In the genomic region with DNA sequence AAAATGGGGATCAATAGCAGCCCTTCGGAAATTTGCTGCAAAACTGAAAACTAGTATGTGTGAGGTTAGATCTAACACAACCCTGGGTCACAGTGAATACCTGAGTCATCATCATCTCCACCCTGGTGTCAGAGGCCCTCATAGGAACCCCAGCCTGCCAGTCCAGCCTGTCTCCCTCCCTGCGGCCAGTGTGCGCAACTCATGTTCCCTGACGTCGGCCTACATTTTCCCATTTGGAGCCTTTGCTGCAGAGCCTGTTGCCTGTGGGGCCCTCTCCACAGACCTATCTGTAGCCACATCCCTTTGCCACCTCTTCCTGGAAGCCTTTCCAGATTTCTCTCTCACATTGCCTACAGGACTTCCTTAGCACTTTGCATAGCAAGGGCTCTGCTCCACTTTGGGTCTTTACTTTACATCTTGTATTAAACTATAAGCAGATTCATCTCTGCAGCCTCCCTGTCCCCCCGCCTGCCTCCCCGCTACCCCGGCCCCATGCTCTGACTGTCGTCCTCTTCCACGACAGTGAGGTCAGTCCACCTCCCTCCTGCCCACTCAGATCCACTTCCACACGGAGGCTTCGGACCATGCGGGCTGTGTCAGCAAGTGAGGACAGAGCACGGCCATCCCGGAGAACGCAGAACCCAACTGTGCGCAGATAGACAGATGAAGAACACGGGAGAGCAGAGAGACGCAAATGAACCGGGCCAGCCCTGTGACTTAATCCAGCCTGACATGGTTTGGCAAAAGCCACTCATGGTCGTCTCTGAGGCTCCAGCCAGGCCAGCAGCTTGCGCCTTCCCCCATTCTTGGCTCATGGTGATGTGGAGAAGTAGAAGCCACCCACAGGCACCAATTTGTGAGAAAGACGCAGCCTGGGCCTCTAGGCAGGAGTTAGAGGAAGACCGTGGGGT, we compare ENCODE assay signal across 22 cellular contexts. TPM values are rescaled to one million over a fixed set of nuclear protein-coding genes. Genes with fewer than 3 reads are reported as not detected.
A peak's percentile ranks its signal among the peaks of the same experiment; 100 is the strongest.
DNase-seq lines count a peak whose midpoint lies in the region; ATAC-seq and TF ChIP-seq lines count a peak whose summit lies in the region.
"Had no signal": no experiment of that assay in that cellular context is flagged by ENCODE, and none has a peak within 500 bp of the region (broad histone marks: within the 10 kb centered on the region; RNA-seq: fewer than 3 reads in every experiment).

No MANE protein-coding gene starts in this region.

- no peak overlapping the region for H3K4me3 Mint-ChIP-seq in neural crest cell
- H3K4me3 Mint-ChIP-seq: activated B cell treated with CpG ODN at 0.5 μM for 24 hours; activated CD4-positive, alpha-beta memory T cell treated with anti-CD3 and anti-CD28 coated beads, Interleukin-2, amount 10 ng/mL, durations not matched to agents 7 days and 5 days; activated T-cell treated with anti-CD3 and anti-CD28 coated beads, Interleukin-2, amount 50 U/mL, for 24 hours had no signal

- intact Hi-C loops in cardiac septum (cut with DNase I): no loop called here
- intact Hi-C loops in esophagus squamous epithelium (cut with DNase I): no loop called here
- intact Hi-C loops in transverse colon (cut with DNase I; ENCODE audit: low total_unique reads): no loop called here

- TF ChIP-seq POLR2A in esophagus squamous epithelium (IDR thresholded peaks at IDR 0.05): no peak
- TF ChIP-seq POLR2A in transverse colon (IDR thresholded peaks at IDR 0.05): no peak

- no peaks in the 10 kb centered on the region for H3K27me3 ChIP-seq in NT2/D1 (ENCODE audit: insufficient read depth, insufficient read length)
- peaks cover 0 to 58% (median 0%) of the 10 kb centered on the region in 4 donors for H3K27me3 ChIP-seq in esophagus squamous epithelium
- H3K27me3 ChIP-seq in transverse colon: peaks cover 25% of the 10 kb centered on the region
- H3K27me3 ChIP-seq: colonic mucosa, pancreas, thyroid gland had no signal

- no peaks in the 10 kb centered on the region for H3K9me3 Mint-ChIP-seq in neural crest cell
- H3K9me3 Mint-ChIP-seq: activated B cell treated with CpG ODN at 0.5 μM for 24 hours; activated CD4-positive, alpha-beta memory T cell treated with anti-CD3 and anti-CD28 coated beads, Interleukin-2, amount 10 ng/mL, durations not matched to agents 7 days and 5 days; activated naive CD4-positive, alpha-beta T cell treated with anti-CD3 and anti-CD28 coated beads, Interleukin-2, amount 50 U/mL, for 72 hours; activated T-cell treated with anti-CD3 and anti-CD28 coated beads, Interleukin-2, amount 50 U/mL, for 24 hours had no signal

- H3K4me3 ChIP-seq in NT2/D1 (ENCODE audit: insufficient read length, low read depth) (no peak overlapping the region), esophagus squamous epithelium (no peak overlapping the region), transverse colon (no peak overlapping the region)
- H3K4me3 ChIP-seq: colonic mucosa, pancreas, thyroid gland had no signal

- TF ChIP-seq EP300 in transverse colon (IDR thresholded peaks at IDR 0.05; ENCODE audit: low read depth): no peak

- H3K27me3 Mint-ChIP-seq in neural crest cell (ENCODE audit: low read depth): peaks cover 3% of the 10 kb centered on the region

- H3K4me1 Mint-ChIP-seq in neural crest cell: peaks cover 9% of the 10 kb centered on the region

- H3K36me3 ChIP-seq in NT2/D1 (ENCODE audit: insufficient read depth, insufficient read length, low read length) (no peaks in the 10 kb centered on the region), esophagus squamous epithelium (no peaks in the 10 kb centered on the region), transverse colon (no peaks in the 10 kb centered on the region)
- H3K36me3 ChIP-seq: colonic mucosa, pancreas, thyroid gland had no signal

- H3K9me3 ChIP-seq in NT2/D1 (ENCODE audit: insufficient read depth, low read length) (no peaks in the 10 kb centered on the region), esophagus squamous epithelium (no peaks in the 10 kb centered on the region), transverse colon (no peaks in the 10 kb centered on the region)
- H3K9me3 ChIP-seq: colonic mucosa, pancreas, thyroid gland had no signal

- DNase-seq in D341Med (ENCODE audit: low spot score) (peak; percentile 38), NT2/D1 (ENCODE audit: low read depth, low spot score) (no peak), cardiac septum (ENCODE audit: low spot score) (peak; percentile 74), neural crest cell (ENCODE audit: low read depth, low spot score) (no peak), esophagus squamous epithelium (lab: John Stamatoyannopoulos, UW) (no peak), transverse colon (no peak)
- DNase-seq: activated B cell treated with CpG ODN at 0.5 μM for 24 hours; activated CD4-positive, alpha-beta memory T cell treated with anti-CD3 and anti-CD28 coated beads, Interleukin-2, amount 10 ng/mL, durations not matched to agents 7 days and 5 days; activated T-cell treated with anti-CD3 and anti-CD28 coated beads, Interleukin-2, amount 50 U/mL, for 24 hours; colonic mucosa; mammary epithelial cell; NCI-H1092 treated with DMSO at 0.1 percent for 48 hours; NCI-H2081 treated with DMSO at 0.1 percent for 48 hours; pancreas; stimulated activated naive CD4-positive, alpha-beta T cell; T-helper 9 cell; thyroid gland had no signal

- H3K27ac ChIP-seq in esophagus squamous epithelium: no peak overlapping the region
- no peak overlapping the region for H3K27ac ChIP-seq in transverse colon
- H3K27ac ChIP-seq: colonic mucosa, pancreas, thyroid gland had no signal

- peak overlapping the region; percentile 8 for H3K27ac Mint-ChIP-seq in neural crest cell (ENCODE audit: unreplicated experiment)
- H3K27ac Mint-ChIP-seq: activated B cell treated with CpG ODN at 0.5 μM for 24 hours; activated CD4-positive, alpha-beta memory T cell treated with anti-CD3 and anti-CD28 coated beads, Interleukin-2, amount 10 ng/mL, durations not matched to agents 7 days and 5 days; activated naive CD4-positive, alpha-beta T cell treated with anti-CD3 and anti-CD28 coated beads, Interleukin-2, amount 50 U/mL, for 72 hours; activated T-cell treated with anti-CD3 and anti-CD28 coated beads, Interleukin-2, amount 50 U/mL, for 24 hours had no signal

- no peak for TF ChIP-seq CTCF in neural crest cell (conservative IDR thresholded peaks at IDR 0.05)
- no peak for TF ChIP-seq CTCF in esophagus squamous epithelium (IDR thresholded peaks at IDR 0.05)
- no peak for TF ChIP-seq CTCF in transverse colon (IDR thresholded peaks at IDR 0.05)

- peaks cover 13% of the 10 kb centered on the region for H3K4me1 ChIP-seq in NT2/D1 (ENCODE audit: insufficient read depth, insufficient read length)
- peaks cover 0 to 20% (median 6%) of the 10 kb centered on the region in 3 donors for H3K4me1 ChIP-seq in esophagus squamous epithelium
- H3K4me1 ChIP-seq in transverse colon: no peaks in the 10 kb centered on the region
- H3K4me1 ChIP-seq: colonic mucosa, pancreas had no signal

- no peaks in the 10 kb centered on the region for H3K36me3 Mint-ChIP-seq in neural crest cell (ENCODE audit: low read depth)
- H3K36me3 Mint-ChIP-seq: activated naive CD4-positive, alpha-beta T cell treated with anti-CD3 and anti-CD28 coated beads, Interleukin-2, amount 50 U/mL, for 72 hours had no signal

- WGBS in esophagus squamous epithelium, 2 donors: 71 to 79% methylated on average over 15 to 17 of the region's 24 CpGs
- WGBS in transverse colon (ENCODE audit: low coverage in 1 of 2), 2 donors: 80% methylated on average over 2 to 24 of the region's 24 CpGs

- in situ Hi-C loops in transverse colon (cut with MboI; ENCODE audit: low pct_ligation_motif_present in 1 of 4, low pct_unique_long_range_greater_than_20kb in 1 of 4, low sequenced_read_pairs in 3 of 4): no loop called here

- no peak for ATAC-seq in GM19324 (IDR thresholded peaks at IDR 0.05; ENCODE audit: low FRiP score, unreplicated experiment)
- no peak for ATAC-seq in GM18520 (IDR thresholded peaks at IDR 0.05; ENCODE audit: unreplicated experiment)
- ATAC-seq: activated naive CD4-positive, alpha-beta T cell treated with anti-CD3 and anti-CD28 coated beads, Interleukin-2, amount 50 U/mL, for 72 hours had no signal

- peak overlapping the region; percentile 27 for H3K9ac ChIP-seq in NT2/D1 (ENCODE audit: insufficient read length, low read depth)

RNA-seq across cellular contexts. Expression of a gene that starts 31.0 kb away (rescaled TPM):
- 9.9 TPM for total RNA-seq in cardiac septum
- total RNA-seq in neural crest cell: 322 and 334 TPM in 2 replicates
- total RNA-seq in esophagus squamous epithelium: 1 to 10 TPM; 1.6 to 9.6 (median 4.9) TPM
- 10 to 100 TPM in 2 of 4 donors, 1 to 10 TPM in 2; 3.3 to 19.8 (median 8.2) TPM for total RNA-seq in transverse colon
- total RNA-seq: activated naive CD4-positive, alpha-beta T cell treated with anti-CD3 and anti-CD28 coated beads, Interleukin-2, amount 50 U/mL, for 72 hours had no signal

RNA-seq across cellular contexts. Expression of a gene that starts 49.6 kb away (rescaled TPM):
- 4.4 TPM for total RNA-seq in cardiac septum
- total RNA-seq in neural crest cell: 0.79 and 1.1 TPM in 2 replicates
- 1 to 10 TPM in 2 of 4 donors, under 1 TPM in 2; 0.53 to 3.8 (median 1.5) TPM for total RNA-seq in esophagus squamous epithelium
- 1 to 10 TPM in 2 of 4 donors, under 1 TPM in 2; 0.20 to 4.6 (median 2.6) TPM for total RNA-seq in transverse colon
- total RNA-seq: activated B cell treated with CpG ODN at 0.5 μM for 24 hours; activated CD4-positive, alpha-beta memory T cell treated with anti-CD3 and anti-CD28 coated beads, Interleukin-2, amount 10 ng/mL, durations not matched to agents 7 days and 5 days; NCI-H460; RPMI7951 had no signal

Comparison
In these comparisons a context has a peak if more than half of its experiments do, and no peak if none do; other contexts are left out.
1. DNase-seq: peak in D341Med (single experiment) and cardiac septum (single experiment); none in NT2/D1 (single experiment), neural crest cell (single experiment), esophagus squamous epithelium (single experiment) and transverse colon (single experiment).
2. RNA of a gene that starts 31.0 kb away (total RNA-seq): 322 to 334 TPM in neural crest cell; 3.3 to 19.8 TPM in transverse colon, 9.9 TPM in cardiac septum (single experiment) and 1.6 to 9.6 TPM in esophagus squamous epithelium; every median in the first group is over 10 times any median in the second.